In genomic region chr2:162243305-162243693, GRCh38 we compare ENCODE assay signal across 11 cellular contexts. TPM values are rescaled to one million over a fixed set of nuclear protein-coding genes. Genes with fewer than 3 reads are reported as not detected.
DNase-seq lines count a peak whose midpoint lies in the region; ATAC-seq, FAIRE-seq and TF ChIP-seq lines count a peak whose summit lies in the region.
"Had no signal": no experiment of that assay in that cellular context is flagged by ENCODE, and none has a peak within 500 bp of the region (broad histone marks: within the 10 kb centered on the region; RNA-seq: fewer than 3 reads in every experiment).

TSS of gene FAP (minus strand) at chr2:162243445. CDS start at chr2:162243327, 118 bp downstream.

- CTCF ChIA-PET in HepG2 (lab: Yijun Ruan, JAX; ENCODE audit: low intra/inter-chr PET ratio, low total read pairs) = no interaction called here

- H3K27ac ChIP-seq in gastroesophageal sphincter (peak within 1 kb of the TSS; percentile 66 to 75 (median 71)), HepG2 (ENCODE audit: extremely low read length, insufficient read depth, low read length) (no peak within 1 kb of the TSS)
- H3K27ac ChIP-seq: neutrophil had no signal

- FAIRE-seq in HepG2 (lab: Jason Lieb, UNC) = no peak

- H3K36me3 ChIP-seq in gastroesophageal sphincter (no peaks in the 10 kb centered on the region), HepG2 (replicated peaks in 1 of 2; ENCODE audit: control insufficient read depth in 1 of 2, insufficient read depth in 2 of 2, low read length in 2 of 2) (no peaks in the 10 kb centered on the region)
- H3K36me3 ChIP-seq: neutrophil had no signal

- DNase-seq in AG20443 (ENCODE audit: low spot score) (peak; percentile 44), amniotic stem cell (lab: John Stamatoyannopoulos, UW) (peak; percentile 78), renal cortical epithelial cell (ENCODE audit: low read depth) (peak; percentile 0), NCI-H2227 (lab: John Stamatoyannopoulos, UW; ENCODE audit: unreplicated experiment) (no peak), NCI-H510A (lab: John Stamatoyannopoulos, UW) (no peak), HepG2 (ENCODE audit: low spot score) (no peak)
- DNase-seq: Kasumi-1 had no signal

- no peak for TF ChIP-seq POLR2A in gastroesophageal sphincter (IDR thresholded peaks at IDR 0.05)
- no peak for TF ChIP-seq POLR2A in HepG2 (IDR thresholded peaks at IDR 0.05; ENCODE audit: insufficient read depth in 1 of 2, low read depth in 2 of 2, low read length in 2 of 2)
- no peak for TF ChIP-seq POLR2A in GM18505 (IDR thresholded peaks at IDR 0.05; ENCODE audit: borderline replicate concordance, extremely low read depth, insufficient read depth, insufficient read length)

- H3K9me3 ChIP-seq in gastroesophageal sphincter = no peaks in the 10 kb centered on the region
- H3K9me3 ChIP-seq in HepG2 (ENCODE audit: low read length) = no peaks in the 10 kb centered on the region
- H3K9me3 ChIP-seq: neutrophil had no signal

- H3K4me1 ChIP-seq in gastroesophageal sphincter = peaks cover 4 to 37% (median 13%) of the 10 kb centered on the region in 3 donors
- H3K4me1 ChIP-seq in HepG2 (ENCODE audit: insufficient read depth, low read length) = no peaks in the 10 kb centered on the region

- H3K9ac ChIP-seq in HepG2 (ENCODE audit: insufficient read depth, low read depth, low read length) = no peak within 1 kb of the TSS

- WGBS in gastroesophageal sphincter (ENCODE audit: low coverage in 1 of 2), 2 donors = 7 to 12% methylated on average over 6 of the region's 6 CpGs
- 2% methylated on average over 6 of the region's 6 CpGs for WGBS in HepG2 (ENCODE audit: low lambda C conversion rate)

- intact Hi-C loops in HepG2 (cut with micrococcal nuclease; ENCODE audit: unreplicated experiment) = no loop called here

- no peak within 1 kb of the TSS for H2AFZ ChIP-seq in HepG2 (ENCODE audit: low read length)

- BruUV-seq in HepG2 (replicated peaks; lab: Mats Ljungman, UMichigan) = no TSS peak

- ATAC-seq in gastroesophageal sphincter (no peak), HepG2 (no peak), GM18505 (IDR thresholded peaks at IDR 0.05; ENCODE audit: unreplicated experiment) (no peak)

- H3K4me3 ChIP-seq in gastroesophageal sphincter = peak within 1 kb of the TSS; percentile 26 to 29
- no peak within 1 kb of the TSS for H3K4me3 ChIP-seq in HepG2 (replicated peaks in 1 of 3; ENCODE audit: insufficient read depth in 1 of 3, low read depth in 2 of 3, low read length in 3 of 3)

- POLR2A ChIA-PET in HepG2 (lab: Yijun Ruan, JAX) = no interaction called here

- TF ChIP-seq CTCF in gastroesophageal sphincter (IDR thresholded peaks at IDR 0.05) (no peak), HepG2 (CRISPR knock-in tag; IDR thresholded peaks at IDR 0.05) (no peak)

- no peaks in the 10 kb centered on the region for H3K79me2 ChIP-seq in HepG2 (ENCODE audit: insufficient read depth, low read length)

- no peak within 1 kb of the TSS for H3K4me2 ChIP-seq in HepG2 (ENCODE audit: low read depth, low read length)

- TF ChIP-seq EP300 in gastroesophageal sphincter (IDR thresholded peaks at IDR 0.05) (no peak), HepG2 (IDR thresholded peaks at IDR 0.05; ENCODE audit: low read depth in 2 of 2, low read length in 2 of 2) (no peak), HepG2 (CRISPR knock-in tag; IDR thresholded peaks at IDR 0.05; ENCODE audit: borderline replicate concordance) (no peak)

- H3K27me3 ChIP-seq in gastroesophageal sphincter (no peaks in the 10 kb centered on the region), HepG2 (ENCODE audit: control insufficient read depth in 1 of 2, insufficient read depth in 2 of 2, low read length in 2 of 2) (no peaks in the 10 kb centered on the region)
- H3K27me3 ChIP-seq: neutrophil had no signal

- no peak for TF ChIP-seq RAD21 in HepG2 (CRISPR knock-in tag; IDR thresholded peaks at IDR 0.05)

- H4K20me1 ChIP-seq in HepG2 (ENCODE audit: insufficient read depth, low read length) = no peaks in the 10 kb centered on the region

- in situ Hi-C loops in HepG2 (cut with HindIII; ENCODE audit: extremely low pct_ligation_motif_present, low pct_unique_long_range_greater_than_20kb) = no loop called here

TF ChIP-seq in HepG2, 621 proteins besides CTCF, POLR2A, EP300 and RAD21 (continues in another document):
- TF ChIP-seq KMT2A (CRISPR knock-in tag; IDR thresholded peaks at IDR 0.05) = no peak
- no peak for TF ChIP-seq KIAA2018 (CRISPR knock-in tag; IDR thresholded peaks at IDR 0.05; ENCODE audit: borderline replicate concordance)
- no peak for TF ChIP-seq ATAD3A (CRISPR knock-in tag; IDR thresholded peaks at IDR 0.05)
- TF ChIP-seq ZNF329 (CRISPR knock-in tag; IDR thresholded peaks at IDR 0.05; ENCODE audit: low read depth) = no peak
- no peak for TF ChIP-seq FIP1L1 (IDR thresholded peaks at IDR 0.05; ENCODE audit: borderline replicate concordance, insufficient read depth, low read depth, low read length)

RNA-seq across cellular contexts. Expression of gene FAP, which starts in this region (rescaled TPM):
- total RNA-seq in gastroesophageal sphincter = 10 to 100 TPM in 2 of 4 donors, 1 to 10 TPM in 2; 4.6 to 14.0 (median 11.1) TPM
- total RNA-seq in renal cortical epithelial cell = 0.15 and 0.17 TPM in 2 replicates
- not detected in 2 replicates for total RNA-seq in HepG2 (2016; rRNA removed; fragmentation: Illumina TruSeq; extraction: Trizol)
- not detected in 2 replicates for total RNA-seq in HepG2 (2016; cell fraction: cytosol; rRNA removed; fragmentation: Illumina TruSeq; extraction: Trizol; ENCODE audit: low read depth)
- total RNA-seq in HepG2 (2016; cell fraction: insoluble cytoplasmic fraction; rRNA removed; fragmentation: Illumina TruSeq; extraction: Trizol) = not detected in 2 replicates
- not detected in 2 replicates for total RNA-seq in HepG2 (2016; cell fraction: membrane; rRNA removed; fragmentation: Illumina TruSeq; extraction: Trizol)
- total RNA-seq in HepG2 (2016; cell fraction: nucleus; rRNA removed; fragmentation: Illumina TruSeq; extraction: Trizol) = not detected in 2 replicates
- polyA plus RNA-seq in HepG2 (2011; rRNA removed) = not detected in 2 replicates
- not detected in 2 replicates for polyA plus RNA-seq in HepG2 (2011; cell fraction: cytosol; rRNA removed)
- not detected in 2 replicates for polyA plus RNA-seq in HepG2 (2011; cell fraction: nucleus; rRNA removed)
- polyA plus RNA-seq in HepG2 (2012) = not detected in 2 replicates
- polyA plus RNA-seq in HepG2 (2016; cell fraction: cytosol; fragmentation: Illumina TruSeq; extraction: Trizol; ENCODE audit: low read depth) = not detected in 2 replicates
- polyA plus RNA-seq in HepG2 (2016; cell fraction: insoluble cytoplasmic fraction; fragmentation: Illumina TruSeq; extraction: Trizol; ENCODE audit: low read depth) = not detected in 2 replicates
- not detected in 2 replicates for polyA plus RNA-seq in HepG2 (2016; cell fraction: membrane; fragmentation: Illumina TruSeq; extraction: Trizol; ENCODE audit: low read depth)
- polyA plus RNA-seq in HepG2 (2016; cell fraction: nucleus; fragmentation: Illumina TruSeq; extraction: Trizol; ENCODE audit: insufficient read depth, low read depth) = not detected in 2 replicates
- polyA minus RNA-seq in HepG2 (2011; rRNA and poly(A)+ RNA removed; ENCODE audit: low replicate concordance) = not detected in 2 replicates
- polyA minus RNA-seq in HepG2 (2011; cell fraction: cytosol; rRNA and poly(A)+ RNA removed) = not detected in 2 replicates
- polyA minus RNA-seq in HepG2 (2011; cell fraction: nucleus; rRNA and poly(A)+ RNA removed) = not detected in 2 replicates
- polyA plus RNA-seq: CD14-positive monocyte had no signal

Comparison
In these comparisons a context has a peak if more than half of its experiments do, and no peak if none do; other contexts are left out.
1. Peak in DNase-seq in renal cortical epithelial cell; RNA of the gene not detected or under 1 TPM.
2. DNase-seq: peak in AG20443 (single experiment) and amniotic stem cell (single experiment); none in NCI-H2227 (single experiment), NCI-H510A (single experiment) and HepG2 (single experiment).
3. H3K4me3 ChIP-seq: peak in gastroesophageal sphincter (2 of 2); none in HepG2 (0 of 3).